Comparison of ENCODE assay signal across 9 cellular contexts in genomic region chr20:25858495-25859425, GRCh38.
DNase-seq lines count a peak whose midpoint lies in the region; ATAC-seq and TF ChIP-seq lines count a peak whose summit lies in the region.
"Had no signal": no experiment of that assay in that cellular context is flagged by ENCODE, and none has a peak within 500 bp of the region (broad histone marks: within the 10 kb centered on the region; RNA-seq: fewer than 3 reads in every experiment).

No MANE protein-coding gene starts in this region.

- peaks cover 43% of the 10 kb centered on the region for H3K4me1 Mint-ChIP-seq in T-helper 1 cell treated with Interleukin-12 subunit alpha and Interleukin-12 subunit beta and Interleukin-4 antibody, amounts not matched to agents 30 μg/mL and 1 μg/mL, for 36 hours (ENCODE audit: low read depth)

- peaks cover 4% of the 10 kb centered on the region for H3K4me1 ChIP-seq in iPS-18a (ENCODE audit: control insufficient read depth, low read depth, low read length)
- H3K4me1 ChIP-seq in spleen = peaks cover 9 to 66% (median 43%) of the 10 kb centered on the region in 6 donors

- ATAC-seq in HG02798 (IDR thresholded peaks at IDR 0.05; ENCODE audit: poor library complexity, unreplicated experiment) (no peak), GM19324 (IDR thresholded peaks at IDR 0.05; ENCODE audit: low FRiP score, unreplicated experiment) (no peak)

- H3K27ac ChIP-seq in iPS-18a (ENCODE audit: low read length) = no peak overlapping the region
- H3K27ac ChIP-seq in spleen = no peak overlapping the region
- H3K27ac ChIP-seq: KMS-11 had no signal

- H3K27ac Mint-ChIP-seq in T-helper 1 cell treated with Interleukin-12 subunit alpha and Interleukin-12 subunit beta and Interleukin-4 antibody, amounts not matched to agents 30 μg/mL and 1 μg/mL, for 36 hours = no peak overlapping the region

- H3K36me3 ChIP-seq in iPS-18a (ENCODE audit: control insufficient read depth, low read depth, low read length) = no peaks in the 10 kb centered on the region
- H3K36me3 ChIP-seq in spleen = no peaks in the 10 kb centered on the region

- H3K9me3 Mint-ChIP-seq in T-helper 1 cell treated with Interleukin-12 subunit alpha and Interleukin-12 subunit beta and Interleukin-4 antibody, amounts not matched to agents 30 μg/mL and 1 μg/mL, for 36 hours = no peaks in the 10 kb centered on the region

- TF ChIP-seq CTCF in spleen (IDR thresholded peaks at IDR 0.05 in 8 of 11, conservative IDR thresholded peaks at IDR 0.05 in 3 of 11) = no peak

- no peaks in the 10 kb centered on the region for H3K9me3 ChIP-seq in iPS-18a (ENCODE audit: control insufficient read depth, low read depth, low read length)
- no peaks in the 10 kb centered on the region for H3K9me3 ChIP-seq in spleen

- H3K4me3 ChIP-seq in iPS-18a (ENCODE audit: low read length) (peak overlapping the region; percentile 64), spleen (peak overlapping the region in 4 of 8 donors; percentile 8 to 50 (median 24))

- no peak for DNase-seq in T-helper 1 cell
- DNase-seq in NCI-H526 (lab: John Stamatoyannopoulos, UW) = peak; percentile 64 to 72
- DNase-seq in spleen = peak; percentile 61
- DNase-seq in DMS153 (lab: John Stamatoyannopoulos, UW) = no peak

- no peak overlapping the region for H3K9ac ChIP-seq in iPS-18a (ENCODE audit: low read length)
- H3K9ac ChIP-seq: KMS-11 had no signal

- TF ChIP-seq POLR2A in spleen (IDR thresholded peaks at IDR 0.05) = no peak

- H3K27me3 ChIP-seq in iPS-18a (ENCODE audit: control insufficient read depth, insufficient read depth, low read length) (peaks cover 83% of the 10 kb centered on the region), spleen (replicated peaks in 1 of 7) (peaks cover 0 to 87% (median 39%) of the 10 kb centered on the region in 7 donors)

- peaks cover 4% of the 10 kb centered on the region for H3K36me3 Mint-ChIP-seq in T-helper 1 cell treated with Interleukin-12 subunit alpha and Interleukin-12 subunit beta and Interleukin-4 antibody, amounts not matched to agents 30 μg/mL and 1 μg/mL, for 36 hours (ENCODE audit: low read depth)

- WGBS in spleen, 5 donors = 44 to 65% (median 55%) methylated on average over 29 to 37 of the region's 37 CpGs

- H3K27me3 Mint-ChIP-seq in T-helper 1 cell treated with Interleukin-12 subunit alpha and Interleukin-12 subunit beta and Interleukin-4 antibody, amounts not matched to agents 30 μg/mL and 1 μg/mL, for 36 hours (ENCODE audit: low read depth) = peaks cover 68% of the 10 kb centered on the region

- intact Hi-C loops in spleen (cut with DNase I; ENCODE audit: low total_unique reads) = no loop called here

- H3K4me3 Mint-ChIP-seq in T-helper 1 cell treated with Interleukin-12 subunit alpha and Interleukin-12 subunit beta and Interleukin-4 antibody, amounts not matched to agents 30 μg/mL and 1 μg/mL, for 36 hours = peak overlapping the region; percentile 56

Comparison
In these comparisons a context has a peak if more than half of its experiments do, and no peak if none do; other contexts are left out.
1. DNase-seq: peak in NCI-H526 (2 of 2) and spleen (single experiment); none in T-helper 1 cell (0 of 5) and DMS153 (single experiment).